17 cellular contexts compared by ENCODE assay signal in the genomic region with DNA sequence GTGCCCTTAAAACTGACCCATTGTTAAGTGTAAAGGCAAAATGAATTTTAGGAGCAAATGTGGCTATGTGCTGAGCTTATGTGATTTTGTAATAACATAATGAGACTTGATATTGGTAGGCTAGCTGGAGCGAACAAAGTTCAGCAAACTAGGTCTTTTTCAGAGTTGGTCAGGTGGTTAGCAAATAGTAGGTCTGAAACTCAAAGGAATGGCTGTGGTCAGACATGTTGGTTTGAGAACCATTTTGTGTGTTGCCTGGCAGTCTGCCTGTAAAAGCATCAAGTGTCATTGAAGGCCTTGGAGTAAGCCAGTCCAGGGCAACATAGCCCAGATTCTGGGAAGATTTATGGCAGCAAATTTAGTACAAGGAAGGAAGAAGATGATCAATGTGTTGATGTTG.
"Had no signal": no experiment of that assay in that cellular context is flagged by ENCODE, and none has a peak within 500 bp of the region (broad histone marks: within the 10 kb centered on the region; RNA-seq: fewer than 3 reads in every experiment).

No MANE protein-coding gene starts in this region.

- H3K4me2 ChIP-seq: hepatocyte had no signal

- H2AFZ ChIP-seq: hepatocyte had no signal

- H3K4me3 ChIP-seq: gastroesophageal sphincter, hepatocyte, lung, spleen, suprapubic skin had no signal

- ATAC-seq: gastroesophageal sphincter, right cardiac atrium, SK-N-SH treated with all-trans-retinoic acid at 6 μM for 48 hours had no signal

- FAIRE-seq: colon, endothelial cell of umbilical vein had no signal

- DNase-seq: activated CD4-positive, alpha-beta T cell treated with anti-CD3 and anti-CD28 coated beads, Interleukin-2, amount 10 ng/mL, durations not matched to agents 24 days and 14 days; activated effector memory CD4-positive, alpha-beta T cell treated with Interleukin-2 at 50 U/mL for 16 hours; activated T-cell treated with anti-CD3 and anti-CD28 coated beads for 4 hours; amygdala; midbrain; naive B cell; right cardiac atrium; spleen; stimulated activated CD4-positive, alpha-beta T cell treated with anti-CD3 and anti-CD28 coated beads, Interleukin-1b, Interleukin-23, amount 100 ng/mL, for 48 hours; stimulated activated naive CD4-positive, alpha-beta T cell had no signal

- H3K27me3 ChIP-seq: gastroesophageal sphincter, hepatocyte, spleen, suprapubic skin had no signal

- H3K27ac ChIP-seq: gastroesophageal sphincter, hepatocyte, spleen, suprapubic skin had no signal

- H3K9me3 ChIP-seq: gastroesophageal sphincter, spleen, suprapubic skin had no signal
